Comparison of ENCODE assay signal across 16 cellular contexts in the genomic region with DNA sequence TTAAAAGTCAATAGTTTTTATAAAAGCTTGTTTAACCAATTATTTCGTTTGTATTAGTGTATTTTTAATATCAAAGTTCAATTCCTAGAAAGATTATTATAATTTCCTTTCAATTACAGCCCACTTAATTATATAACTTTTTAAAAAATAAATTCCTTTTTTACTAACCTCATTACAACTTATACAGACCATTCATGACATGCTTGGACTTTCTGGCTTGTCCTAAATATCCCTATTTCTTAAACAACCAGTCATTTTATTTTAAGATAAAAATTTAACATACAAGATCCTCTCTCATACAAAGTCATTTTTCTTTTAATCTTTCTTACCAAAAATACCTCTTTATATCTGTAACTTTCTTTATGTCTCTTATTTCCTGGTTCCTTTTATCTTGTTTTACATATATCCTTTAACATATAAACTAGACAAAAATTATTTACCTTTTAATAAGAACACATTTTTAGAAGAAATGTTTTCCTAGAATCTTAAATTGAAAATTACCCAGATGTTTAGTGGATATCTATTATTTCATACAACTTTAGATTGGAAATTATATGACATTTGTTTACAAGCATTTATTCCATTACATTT.
"Had no signal": no experiment of that assay in that cellular context is flagged by ENCODE, and none has a peak within 500 bp of the region (broad histone marks: within the 10 kb centered on the region; RNA-seq: fewer than 3 reads in every experiment).

No MANE protein-coding gene starts in this region.

- DNase-seq: activated B cell treated with CpG ODN at 0.5 μM for 24 hours; activated CD4-positive, alpha-beta T cell treated with anti-CD3 and anti-CD28 coated beads for 48 hours; activated CD8-positive, alpha-beta T cell treated with anti-CD3 and anti-CD28 coated beads for 36 hours; activated effector memory CD4-positive, alpha-beta T cell treated with Interleukin-2 at 50 U/mL for 16 hours; activated naive CD4-positive, alpha-beta T cell treated with anti-CD3 and anti-CD28 coated beads, Interleukin-2, amount 50 U/mL, for 16 hours; activated T-cell treated with anti-CD3 and anti-CD28 coated beads, Interleukin-2, amount 50 U/mL, for 4 hours; left ventricle myocardium inferior; naive thymus-derived CD8-positive, alpha-beta T cell; right cardiac atrium; stimulated activated naive CD8-positive, alpha-beta T cell treated with anti-CD3 and anti-CD28 coated beads, Interleukin-15, Interleukin-2, amounts not matched to agents 100 U/mL and 50 U/mL, for 24 hours; trophoblast cell had no signal

- FAIRE-seq: astrocyte, bronchial epithelial cell, keratinocyte had no signal

- H3K9me3 ChIP-seq: gastroesophageal sphincter, left ventricle myocardium inferior had no signal

- H3K36me3 ChIP-seq: gastroesophageal sphincter, left ventricle myocardium inferior had no signal

- ATAC-seq: activated CD8-positive, alpha-beta T cell treated with anti-CD3 and anti-CD28 coated beads for 36 hours; activated T-cell treated with anti-CD3 and anti-CD28 coated beads, Interleukin-2, amount 50 U/mL, for 4 hours; gastroesophageal sphincter; naive thymus-derived CD8-positive, alpha-beta T cell; right cardiac atrium; stimulated activated naive CD8-positive, alpha-beta T cell treated with anti-CD3 and anti-CD28 coated beads, Interleukin-15, Interleukin-2, amounts not matched to agents 100 U/mL and 50 U/mL, for 24 hours had no signal

- H3K27me3 ChIP-seq: gastroesophageal sphincter had no signal

- H3K4me1 ChIP-seq: gastroesophageal sphincter had no signal

- H3K27ac ChIP-seq: gastroesophageal sphincter, left ventricle myocardium inferior, skin epidermis had no signal

- H3K4me3 ChIP-seq: gastroesophageal sphincter, left ventricle myocardium inferior, skin epidermis had no signal
